In genomic region chr2:11092693-11093335, GRCh38 we compare ENCODE assay signal across 15 cellular contexts.
DNase-seq lines count a peak whose midpoint lies in the region; ATAC-seq and TF ChIP-seq lines count a peak whose summit lies in the region.
"Had no signal": no experiment of that assay in that cellular context is flagged by ENCODE, and none has a peak within 500 bp of the region (broad histone marks: within the 10 kb centered on the region; RNA-seq: fewer than 3 reads in every experiment).

No MANE protein-coding gene starts in this region.

- ATAC-seq in activated CD8-positive, alpha-beta T cell treated with anti-CD3 and anti-CD28 coated beads for 36 hours = peak; percentile 17
- no peak for ATAC-seq in activated CD8-positive, alpha-beta T cell treated with anti-CD3 and anti-CD28 coated beads, Interleukin-2, amount 10 ng/mL, durations not matched to agents 7 days and 5 days
- ATAC-seq in Panc1 (0 out of 2 replicates have a peak, but pooled peaks have one; percentile 53), omental fat pad (ENCODE audit: low FRiP score) (no peak)
- ATAC-seq: PC-3 had no signal

- H3K36me3 ChIP-seq in Panc1 (ENCODE audit: control insufficient read depth, insufficient read depth, low read length) = no peaks in the 10 kb centered on the region
- H3K36me3 ChIP-seq in esophagus muscularis mucosa = no peaks in the 10 kb centered on the region
- no peaks in the 10 kb centered on the region for H3K36me3 ChIP-seq in H7 (replicated peaks; ENCODE audit: control insufficient read depth, insufficient read depth, low read length)

- no TSS peak for BruUV-seq in Panc1 (replicated peaks; lab: Mats Ljungman, UMichigan)

- H3K36me3 Mint-ChIP-seq in activated CD8-positive, alpha-beta T cell treated with anti-CD3 and anti-CD28 coated beads for 36 hours (ENCODE audit: low read depth) = no peaks in the 10 kb centered on the region
- H3K36me3 Mint-ChIP-seq in activated CD8-positive, alpha-beta T cell treated with anti-CD3 and anti-CD28 coated beads, Interleukin-2, amount 10 ng/mL, durations not matched to agents 7 days and 5 days (ENCODE audit: low read depth) = no peaks in the 10 kb centered on the region
- no peaks in the 10 kb centered on the region for H3K36me3 Mint-ChIP-seq in CD14-positive monocyte

- no peak for DNase-seq in activated CD8-positive, alpha-beta T cell treated with anti-CD3 and anti-CD28 coated beads for 36 hours
- DNase-seq in activated CD8-positive, alpha-beta T cell treated with anti-CD3 and anti-CD28 coated beads, Interleukin-2, amount 10 ng/mL, durations not matched to agents 7 days and 5 days = no peak
- DNase-seq in Panc1 (ENCODE audit: low read depth, low spot score) (no peak), esophagus muscularis mucosa (ENCODE audit: extremely low spot score) (peak; percentile 62), pons (ENCODE audit: low spot score) (peak; percentile 26), omental fat pad (ENCODE audit: low spot score) (no peak), H7 (no peak), CD14-positive monocyte (ENCODE audit: low spot score) (no peak)
- DNase-seq: C1 segment of cervical spinal cord, COR-L47, NCI-H1048, NCI-H187, NCI-H446 treated with DMSO at 0.1 percent for 48 hours, NCI-H748 treated with DMSO at 0.1 percent for 48 hours, PC-3 had no signal

- POLR2A ChIA-PET in activated CD8-positive, alpha-beta T cell treated with anti-CD3 and anti-CD28 coated beads for 36 hours (lab: Charles Lee) = interaction anchor here (0.6 kb wide), 1 partner anchor 14 kb away, joined by 4 read pairs; no protein-coding TSS in a partner anchor
- POLR2A ChIA-PET in activated CD8-positive, alpha-beta T cell treated with anti-CD3 and anti-CD28 coated beads, Interleukin-2, amount 10 ng/mL, durations not matched to agents 7 days and 5 days (lab: Charles Lee) = no interaction called here
- POLR2A ChIA-PET in Panc1 (lab: Charles Lee) = no interaction called here

- in situ Hi-C loops in Panc1 (cut with HindIII; ENCODE audit: low pct_unique_long_range_greater_than_20kb, low sequenced_read_pairs) = no loop called here

- peaks cover under 1% of the 10 kb centered on the region for H3K27me3 Mint-ChIP-seq in activated CD8-positive, alpha-beta T cell treated with anti-CD3 and anti-CD28 coated beads for 36 hours
- H3K27me3 Mint-ChIP-seq in activated CD8-positive, alpha-beta T cell treated with anti-CD3 and anti-CD28 coated beads, Interleukin-2, amount 10 ng/mL, durations not matched to agents 7 days and 5 days (ENCODE audit: low read depth) = peaks cover 6% of the 10 kb centered on the region
- H3K27me3 Mint-ChIP-seq in CD14-positive monocyte (ENCODE audit: low read depth in 3 of 3) = peaks cover 0 to 8% (median 2%) of the 10 kb centered on the region in 3 donors

- H3K27ac Mint-ChIP-seq in activated CD8-positive, alpha-beta T cell treated with anti-CD3 and anti-CD28 coated beads for 36 hours = no peak overlapping the region
- no peak overlapping the region for H3K27ac Mint-ChIP-seq in activated CD8-positive, alpha-beta T cell treated with anti-CD3 and anti-CD28 coated beads, Interleukin-2, amount 10 ng/mL, durations not matched to agents 7 days and 5 days
- H3K27ac Mint-ChIP-seq in CD14-positive monocyte = no peak overlapping the region

- TF ChIP-seq EP300 in esophagus muscularis mucosa (IDR thresholded peaks at IDR 0.05) = no peak

- no peaks in the 10 kb centered on the region for H3K9me3 ChIP-seq in Panc1 (ENCODE audit: control insufficient read depth, insufficient read depth, low read depth, low read length)
- H3K9me3 ChIP-seq in esophagus muscularis mucosa = no peaks in the 10 kb centered on the region

- 71% methylated on average over 5 of the region's 5 CpGs for whole genome bisulfite sequencing in esophagus muscularis mucosa

- H3K27me3 ChIP-seq in Panc1 (ENCODE audit: control insufficient read depth, insufficient read depth, low read length) (no peaks in the 10 kb centered on the region), esophagus muscularis mucosa (peaks cover 0 to 8% (median 0%) of the 10 kb centered on the region in 4 donors), H7 (ENCODE audit: control insufficient read depth, insufficient read depth, low read length) (no peaks in the 10 kb centered on the region)

- H3K4me3 ChIP-seq in Panc1 (ENCODE audit: low read depth in 2 of 2, low read length in 2 of 2) (no peak overlapping the region), esophagus muscularis mucosa (no peak overlapping the region), H7 (ENCODE audit: insufficient read depth, low read depth, low read length) (no peak overlapping the region)

- H3K4me1 ChIP-seq in Panc1 (ENCODE audit: control insufficient read depth, insufficient read depth, low read length) (no peaks in the 10 kb centered on the region), esophagus muscularis mucosa (no peaks in the 10 kb centered on the region)

- no peaks in the 10 kb centered on the region for H3K9me3 Mint-ChIP-seq in activated CD8-positive, alpha-beta T cell treated with anti-CD3 and anti-CD28 coated beads for 36 hours
- no peaks in the 10 kb centered on the region for H3K9me3 Mint-ChIP-seq in activated CD8-positive, alpha-beta T cell treated with anti-CD3 and anti-CD28 coated beads, Interleukin-2, amount 10 ng/mL, durations not matched to agents 7 days and 5 days (ENCODE audit: insufficient read depth)
- peaks cover 0 to 2% (median 0%) of the 10 kb centered on the region in 7 donors for H3K9me3 Mint-ChIP-seq in CD14-positive monocyte

- CTCF ChIA-PET in activated CD8-positive, alpha-beta T cell treated with anti-CD3 and anti-CD28 coated beads for 36 hours (lab: Charles Lee) = interaction anchor here (1.1 to 1.4 kb wide), 2 partner anchors 41 to 260 kb away, joined by 3 read pairs; no protein-coding TSS in a partner anchor
- CTCF ChIA-PET in activated CD8-positive, alpha-beta T cell treated with anti-CD3 and anti-CD28 coated beads, Interleukin-2, amount 10 ng/mL, durations not matched to agents 7 days and 5 days (lab: Charles Lee) = interaction anchor here (1.0 to 1.3 kb wide), 2 partner anchors 40 to 257 kb away, joined by 3 read pairs; a partner anchor contains a TSS
- CTCF ChIA-PET in Panc1 (lab: Charles Lee) = interaction anchor here (0.6 kb wide), 1 partner anchor 12 kb away, joined by 7 read pairs; no protein-coding TSS in a partner anchor

- H3K4me3 Mint-ChIP-seq in activated CD8-positive, alpha-beta T cell treated with anti-CD3 and anti-CD28 coated beads for 36 hours = no peak overlapping the region
- H3K4me3 Mint-ChIP-seq in activated CD8-positive, alpha-beta T cell treated with anti-CD3 and anti-CD28 coated beads, Interleukin-2, amount 10 ng/mL, durations not matched to agents 7 days and 5 days = no peak overlapping the region
- no peak overlapping the region for H3K4me3 Mint-ChIP-seq in CD14-positive monocyte

- no peak for TF ChIP-seq POLR2A in esophagus muscularis mucosa (IDR thresholded peaks at IDR 0.05; ENCODE audit: low read depth)

- no peak for TF ChIP-seq CTCF in activated CD8-positive, alpha-beta T cell treated with anti-CD3 and anti-CD28 coated beads for 36 hours (IDR thresholded peaks at IDR 0.05)
- TF ChIP-seq CTCF in Panc1 (IDR thresholded peaks at IDR 0.05) (no peak), esophagus muscularis mucosa (IDR thresholded peaks at IDR 0.05) (no peak), omental fat pad (IDR thresholded peaks at IDR 0.05) (no peak), CD14-positive monocyte (IDR thresholded peaks at IDR 0.05) (no peak)

- H3K27ac ChIP-seq in Panc1 (ENCODE audit: low read length) (no peak overlapping the region), esophagus muscularis mucosa (replicated peaks in 1 of 4) (no peak overlapping the region)

- intact Hi-C loops in activated CD8-positive, alpha-beta T cell treated with anti-CD3 and anti-CD28 coated beads for 36 hours (cut with micrococcal nuclease) = no loop called here
- intact Hi-C loops in Panc1 (cut with micrococcal nuclease; ENCODE audit: unreplicated experiment) = no loop called here
- intact Hi-C loops in esophagus muscularis mucosa (cut with DNase I) = no loop called here
- intact Hi-C loops in CD14-positive monocyte (cut with micrococcal nuclease) = no loop called here

- H3K4me1 Mint-ChIP-seq in activated CD8-positive, alpha-beta T cell treated with anti-CD3 and anti-CD28 coated beads for 36 hours (ENCODE audit: low read depth) = no peaks in the 10 kb centered on the region
- no peaks in the 10 kb centered on the region for H3K4me1 Mint-ChIP-seq in activated CD8-positive, alpha-beta T cell treated with anti-CD3 and anti-CD28 coated beads, Interleukin-2, amount 10 ng/mL, durations not matched to agents 7 days and 5 days (ENCODE audit: low read depth)
- no peaks in the 10 kb centered on the region for H3K4me1 Mint-ChIP-seq in CD14-positive monocyte

Comparison
In these comparisons a context has a peak if more than half of its experiments do, and no peak if none do; other contexts are left out.
1. ATAC-seq: peak in activated CD8-positive, alpha-beta T cell treated with anti-CD3 and anti-CD28 coated beads for 36 hours (single experiment) and Panc1 (single experiment); none in activated CD8-positive, alpha-beta T cell treated with anti-CD3 and anti-CD28 coated beads, Interleukin-2, amount 10 ng/mL, durations not matched to agents 7 days and 5 days (single experiment) and omental fat pad (single experiment).
2. DNase-seq: peak in esophagus muscularis mucosa (single experiment) and pons (single experiment); none in activated CD8-positive, alpha-beta T cell treated with anti-CD3 and anti-CD28 coated beads for 36 hours (single experiment), activated CD8-positive, alpha-beta T cell treated with anti-CD3 and anti-CD28 coated beads, Interleukin-2, amount 10 ng/mL, durations not matched to agents 7 days and 5 days (single experiment), Panc1 (single experiment), omental fat pad (single experiment), H7 (single experiment) and CD14-positive monocyte (single experiment).